Comparison of ENCODE assay signal across 8 cellular contexts in the genomic region with DNA sequence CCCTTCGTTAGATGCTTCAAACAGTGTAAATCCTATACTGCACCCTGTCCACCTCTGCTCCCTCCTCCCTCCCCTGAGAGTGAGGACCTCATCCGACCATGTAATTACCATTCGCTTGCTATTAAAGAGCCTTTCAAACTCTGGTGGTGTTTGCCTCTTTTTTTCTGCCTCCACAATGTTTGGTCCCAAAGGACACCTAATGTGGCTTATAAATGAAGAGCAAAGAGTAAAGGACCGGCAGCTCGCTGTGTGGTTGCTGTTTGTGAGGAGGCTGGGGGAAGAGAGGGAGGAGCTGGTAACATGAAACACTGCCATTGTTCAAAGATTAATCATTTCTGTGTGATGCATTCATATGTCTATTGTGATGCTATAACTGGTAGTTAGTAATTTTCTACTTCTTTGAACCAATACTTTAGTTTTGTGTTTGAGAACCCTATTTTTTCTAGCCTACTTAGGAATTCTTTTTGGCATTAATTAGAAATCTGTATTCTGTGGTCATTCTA. TPM values are rescaled to one million over a fixed set of nuclear protein-coding genes. Genes with fewer than 3 reads are reported as not detected.
DNase-seq lines count a peak whose midpoint lies in the region; TF ChIP-seq lines count a peak whose summit lies in the region.

No MANE protein-coding gene starts in this region.

- no peak overlapping the region for H4K8ac ChIP-seq in neuronal stem cell (ENCODE audit: low read depth, low read length)

- H3K9me2 ChIP-seq in GM23248 (ENCODE audit: insufficient read depth) = no peaks in the 10 kb centered on the region

- no peaks in the 10 kb centered on the region for H3K9me3 Mint-ChIP-seq in chondrocyte (ENCODE audit: low read depth)

- peak overlapping the region in 6 of 10 experiments; percentile 16 to 39 (median 30); a peak in 11 of 20 replicates for H3K4me3 ChIP-seq in BLaER1 treated with 17β-estradiol and CSF1 and Interleukin-3, amounts not matched to agents 10 nM and 100 nM
- H3K4me3 ChIP-seq in GM23248 (peak overlapping the region; percentile 54), neuronal stem cell (ENCODE audit: low read length in 2 of 2) (peak overlapping the region in 1 of 2 donors; percentile 11)

- H3K27me3 Mint-ChIP-seq in chondrocyte (ENCODE audit: low read depth) = no peaks in the 10 kb centered on the region

- peaks cover 27% of the 10 kb centered on the region for H3K4me1 Mint-ChIP-seq in chondrocyte (ENCODE audit: low read depth)

- H3K9me3 ChIP-seq in BLaER1 treated with 17β-estradiol and CSF1 and Interleukin-3, amounts not matched to agents 10 nM and 100 nM (replicated peaks in 1 of 11) = no peaks in the 10 kb centered on the region
- H3K9me3 ChIP-seq in GM23248 (ENCODE audit: low read depth) (no peaks in the 10 kb centered on the region), neuronal stem cell (replicated peaks in 1 of 2; ENCODE audit: control insufficient read depth in 2 of 2, insufficient read depth in 1 of 2, low read depth in 1 of 2, low read length in 2 of 2) (no peaks in the 10 kb centered on the region)

- DNase-seq in GM23248 (peak; percentile 81), NCI-H2227 treated with DMSO at 0.1 percent for 48 hours (lab: John Stamatoyannopoulos, UW) (peak; percentile 65), chondrocyte (ENCODE audit: low spot score) (no peak), neuronal stem cell (ENCODE audit: low spot score) (no peak), NCI-H446 treated with DMSO at 0.1 percent for 48 hours (lab: John Stamatoyannopoulos, UW) (no peak), GM19240 (ENCODE audit: insufficient read length, low spot score) (no peak), GM19238 (ENCODE audit: insufficient read length, low spot score) (no peak)

- no peak overlapping the region for H3K23ac ChIP-seq in neuronal stem cell (ENCODE audit: low read depth, low read length, poor library complexity)

- H2BK5ac ChIP-seq in neuronal stem cell (ENCODE audit: low read length) = no peak overlapping the region

- H3K27ac ChIP-seq in BLaER1 treated with 17β-estradiol and CSF1 and Interleukin-3, amounts not matched to agents 10 nM and 100 nM = peak overlapping the region; percentile 72 to 89 (median 83)
- H3K27ac ChIP-seq in GM23248 = peak overlapping the region; percentile 52
- H3K27ac ChIP-seq in neuronal stem cell (replicated peaks; ENCODE audit: low read length) = peak overlapping the region; percentile 29

- H3K4me2 ChIP-seq in BLaER1 treated with 17β-estradiol and CSF1 and Interleukin-3, amounts not matched to agents 10 nM and 100 nM = peak overlapping the region; percentile 74 to 92 (median 80)
- H3K4me2 ChIP-seq in GM23248 (ENCODE audit: unreplicated experiment) = peak overlapping the region; percentile 64
- no peak overlapping the region for H3K4me2 ChIP-seq in neuronal stem cell (ENCODE audit: insufficient read depth, low read length, poor library complexity, severe bottlenecking)

- H3K27me3 ChIP-seq in BLaER1 treated with 17β-estradiol and CSF1 and Interleukin-3, amounts not matched to agents 10 nM and 100 nM = no peaks in the 10 kb centered on the region
- H3K27me3 ChIP-seq in GM23248 (replicated peaks; ENCODE audit: insufficient read depth) (no peaks in the 10 kb centered on the region), neuronal stem cell (ENCODE audit: control insufficient read depth in 3 of 3, insufficient read depth in 3 of 3, low read depth in 1 of 3, low read length in 3 of 3) (peaks cover 0 to 11% (median 0%) of the 10 kb centered on the region in 3 experiments)

- H2BK15ac ChIP-seq in neuronal stem cell (ENCODE audit: low read length) = no peak overlapping the region

- H3K14ac ChIP-seq in neuronal stem cell (ENCODE audit: low read length) = no peak overlapping the region

- H3K4ac ChIP-seq in neuronal stem cell (ENCODE audit: low read length) = no peak overlapping the region

- H3F3A ChIP-seq in GM23248 (ENCODE audit: insufficient read depth) = 0 out of 2 replicates have a peak, but pooled peaks cover 5% of the 10 kb centered on the region

- WGBS in GM23248 (ENCODE audit: low coverage in 1 of 2, low lambda C conversion rate in 2 of 2, missing lambda C conversion rate in 2 of 2), 2 experiments = 29 to 42% methylated on average over 5 of the region's 5 CpGs
- WGBS in neuronal stem cell (ENCODE audit: extremely low coverage in 2 of 2, insufficient read length in 2 of 2, insufficient replicate concordance in 1 of 2), 2 donors = no CpG with 5 or more reads among the region's 5 CpGs

- no peak overlapping the region for H3K4me3 Mint-ChIP-seq in chondrocyte (ENCODE audit: unreplicated experiment)

- in situ Hi-C loops in GM23248 (cut with MboI) = loop anchor here (10.0 to 25.0 kb wide), 2 partner anchors 250 to 402 kb away; no protein-coding TSS in a partner anchor

- H3K18ac ChIP-seq in neuronal stem cell (ENCODE audit: low read length) = no peak overlapping the region

- H3K4me1 ChIP-seq in BLaER1 treated with 17β-estradiol and CSF1 and Interleukin-3, amounts not matched to agents 10 nM and 100 nM = peaks cover 80 to 99% (median 88%) of the 10 kb centered on the region in 10 experiments
- H3K4me1 ChIP-seq in GM23248 (ENCODE audit: insufficient read depth) (peaks cover 15% of the 10 kb centered on the region), neuronal stem cell (ENCODE audit: control insufficient read depth in 2 of 2, insufficient read depth in 1 of 2, low read depth in 1 of 2, low read length in 2 of 2) (peaks cover 16 to 38% of the 10 kb centered on the region in 2 donors)

- TF ChIP-seq CTCF in chondrocyte (IDR thresholded peaks at IDR 0.05) = no peak

- peaks cover 3% of the 10 kb centered on the region for H3K36me3 Mint-ChIP-seq in chondrocyte (ENCODE audit: low read depth)

- no peak overlapping the region for H2BK120ac ChIP-seq in neuronal stem cell (ENCODE audit: low read depth, low read length)

- H3K79me2 ChIP-seq in GM23248 (ENCODE audit: insufficient read depth) = no peaks in the 10 kb centered on the region

- no peak overlapping the region for H2AK5ac ChIP-seq in neuronal stem cell (ENCODE audit: low read depth, low read length)

- H2BK12ac ChIP-seq in neuronal stem cell (ENCODE audit: low read length) = no peak overlapping the region

- no peaks in the 10 kb centered on the region for H3K36me3 ChIP-seq in BLaER1 treated with 17β-estradiol and CSF1 and Interleukin-3, amounts not matched to agents 10 nM and 100 nM
- H3K36me3 ChIP-seq in GM23248 (ENCODE audit: low read depth) = no peaks in the 10 kb centered on the region
- H3K36me3 ChIP-seq in neuronal stem cell (replicated peaks in 1 of 2; ENCODE audit: control insufficient read depth in 2 of 2, insufficient read depth in 2 of 2, low read length in 2 of 2) = no peaks in the 10 kb centered on the region

- peak overlapping the region; percentile 56 to 79 (median 74) for H3K9ac ChIP-seq in BLaER1 treated with 17β-estradiol and CSF1 and Interleukin-3, amounts not matched to agents 10 nM and 100 nM
- H3K9ac ChIP-seq in GM23248 = peak overlapping the region; percentile 35; the same call in 1 of the 2 replicates
- H3K9ac ChIP-seq in neuronal stem cell (ENCODE audit: low read depth, low read length, poor library complexity) = no peak overlapping the region

- no peaks in the 10 kb centered on the region for H3K79me1 ChIP-seq in neuronal stem cell (ENCODE audit: low read depth, low read length)

- H2AFZ ChIP-seq in GM23248 = peak overlapping the region; percentile 66
- H2AFZ ChIP-seq in neuronal stem cell (ENCODE audit: low read length) = peak overlapping the region; percentile 54

- H3K27ac Mint-ChIP-seq in chondrocyte (ENCODE audit: unreplicated experiment) = peak overlapping the region; percentile 19

- no peak overlapping the region for H4K91ac ChIP-seq in neuronal stem cell (ENCODE audit: low read depth, low read length, poor library complexity)

- no peaks in the 10 kb centered on the region for H4K20me1 ChIP-seq in BLaER1 treated with 17β-estradiol and CSF1 and Interleukin-3, amounts not matched to agents 10 nM and 100 nM
- no peaks in the 10 kb centered on the region for H4K20me1 ChIP-seq in GM23248 (ENCODE audit: insufficient read depth)

RNA-seq across cellular contexts. Expression of a gene that starts 27.9 kb away (rescaled TPM):
- total RNA-seq in GM23248 (2014; rRNA removed; shearing (Covaris generic)) = 22.5 and 23.6 TPM in 2 replicates
- 15.6 and 15.9 TPM in 2 replicates for polyA plus RNA-seq in GM23248 (2016; fragmentation: Nextera tagmentation; extraction: Ambion mirVana)
- total RNA-seq in chondrocyte = 14.9 to 19.8 TPM (median 15.7 TPM) in 3 replicates
- polyA plus RNA-seq in neuronal stem cell (2013, experiment 1 of 2) = 9.0 TPM
- polyA plus RNA-seq in neuronal stem cell (2013, experiment 2 of 2) = 8.6 TPM

Comparison
In these comparisons a context has a peak if more than half of its experiments do, and no peak if none do; other contexts are left out.
1. H3K27ac ChIP-seq: peak in every context shown above with its lines; median percentile 83 in BLaER1 treated with 17β-estradiol and CSF1 and Interleukin-3, amounts not matched to agents 10 nM and 100 nM; 52 in GM23248; 29 in neuronal stem cell.
2. DNase-seq: peak in GM23248 (single experiment) and NCI-H2227 treated with DMSO at 0.1 percent for 48 hours (single experiment); none in chondrocyte (single experiment), neuronal stem cell (single experiment), NCI-H446 treated with DMSO at 0.1 percent for 48 hours (single experiment), GM19240 (single experiment) and GM19238 (single experiment).